ENCODE assay signal across 1 cellular context in genomic region chr5:181186902-181187499, GRCh38.
TF ChIP-seq lines count a peak whose summit lies in the region.

No MANE protein-coding gene starts in this region.

TF ChIP-seq in GM12878, 131 proteins besides CTCF, POLR2A, EP300 and RAD21:
- TF ChIP-seq RELA (IDR thresholded peaks at IDR 0.05; ENCODE audit: borderline replicate concordance, partially characterized antibody) (no peak), ATF2 (IDR thresholded peaks at IDR 0.05; ENCODE audit: low read length) (no peak), SIX5 (IDR thresholded peaks at IDR 0.05; ENCODE audit: low read depth, low read length, severe bottlenecking) (no peak), ZNF274 (IDR thresholded peaks at IDR 0.05; ENCODE audit: insufficient read depth, insufficient read length) (no peak), ZBTB33 (IDR thresholded peaks at IDR 0.05) (no peak), MLLT1 (IDR thresholded peaks at IDR 0.05) (no peak), SMARCA5 (IDR thresholded peaks at IDR 0.05) (no peak), KDM1A (IDR thresholded peaks at IDR 0.05; ENCODE audit: borderline replicate concordance) (no peak), USF2 (IDR thresholded peaks at IDR 0.05; ENCODE audit: borderline replicate concordance, low read depth, low read length) (no peak), SMAD5 (IDR thresholded peaks at IDR 0.05; ENCODE audit: low read depth) (no peak), YY1 (IDR thresholded peaks at IDR 0.05; ENCODE audit: low read depth, low read length) (no peak), ZSCAN29 (IDR thresholded peaks at IDR 0.05) (no peak), BHLHE40 (IDR thresholded peaks at IDR 0.05; ENCODE audit: borderline replicate concordance in 1 of 2, low read depth in 2 of 2, low read length in 1 of 2) (no peak), RCOR1 (conservative IDR thresholded peaks at IDR 0.05; ENCODE audit: low read depth, low read length) (no peak), ZNF622 (IDR thresholded peaks at IDR 0.05) (no peak), SMAD1 (IDR thresholded peaks at IDR 0.05; ENCODE audit: low read depth, partially characterized antibody) (no peak), FOXM1 (IDR thresholded peaks at IDR 0.05; ENCODE audit: low read depth, low read length) (no peak), IRF3 (IDR thresholded peaks at IDR 0.05) (no peak)
